Comparison of ENCODE assay signal across 1 cellular context in genomic region chr19:46741447-46741846, GRCh38.
A peak's percentile ranks its signal among the peaks of the same experiment; 100 is the strongest.
TF ChIP-seq lines count a peak whose summit lies in the region.

No MANE protein-coding gene starts in this region.

TF ChIP-seq in HepG2, 621 proteins besides CTCF, POLR2A, EP300 and RAD21:
- TF ChIP-seq GZF1 (CRISPR knock-in tag; IDR thresholded peaks at IDR 0.05) (no peak), NFYB (CRISPR knock-in tag; IDR thresholded peaks at IDR 0.05) (no peak), THAP11 (CRISPR knock-in tag; IDR thresholded peaks at IDR 0.05) (no peak), AGO2 (optimal IDR thresholded peaks at IDR 0.05; ENCODE audit: low read depth, low read length) (peak; percentile 31), MXD3 (CRISPR knock-in tag; IDR thresholded peaks at IDR 0.05) (no peak)
TF ChIP-seq in HepG2: peak in this region for 1.
